ENCODE assay signal across 30 cellular contexts in the genomic region with DNA sequence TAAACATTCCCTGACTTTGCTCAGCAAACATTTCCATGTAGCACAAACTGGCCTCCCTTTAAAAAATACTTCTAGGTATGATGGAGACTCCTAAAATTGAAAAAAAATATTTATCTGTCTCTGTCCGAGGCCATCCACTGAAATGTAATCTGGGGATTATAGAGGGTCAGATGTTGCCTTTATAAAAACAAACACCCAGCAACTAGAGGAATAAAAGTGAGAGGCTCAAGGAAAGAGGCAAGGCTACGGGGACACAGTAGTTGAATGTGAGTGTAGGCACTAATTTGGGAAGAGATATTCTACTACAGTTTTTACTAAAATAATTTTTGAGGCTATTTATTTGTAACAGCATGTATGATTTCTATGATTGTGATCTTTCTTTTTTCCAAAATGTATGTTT. TPM values are rescaled to one million over a fixed set of nuclear protein-coding genes. Genes with fewer than 3 reads are reported as not detected.
"Had no signal": no experiment of that assay in that cellular context is flagged by ENCODE, and none has a peak within 500 bp of the region (broad histone marks: within the 10 kb centered on the region; RNA-seq: fewer than 3 reads in every experiment).

No MANE protein-coding gene starts in this region.

- FAIRE-seq: endometrium, frontal cortex had no signal

- ATAC-seq: activated CD4-positive, alpha-beta T cell treated with anti-CD3 and anti-CD28 coated beads for 36 hours; activated naive CD4-positive, alpha-beta T cell treated with anti-CD3 and anti-CD28 coated beads, Interleukin-2, amount 50 U/mL, for 72 hours; left lobe of liver; lower lobe of right lung; natural killer cell treated with Interleukin-12 subunit alpha and Interleukin-12 subunit beta and Interleukin-15 and Interleukin-18, amount 100 ng/mL, for 72 hours; stimulated activated memory B cell treated with anti-CD40 and anti-IgM and Interleukin-4, amounts not matched to agents 10 μg/mL and 1 μg/mL and 100 μg/mL, for 72 hours; stimulated activated naive CD8-positive, alpha-beta T cell treated with anti-CD3 and anti-CD28 coated beads, Interleukin-15, amount 100 ng/mL, for 72 hours had no signal

- H3K27me3 ChIP-seq: colonic mucosa, ovary, sigmoid colon, upper lobe of left lung had no signal

- H3K4me3 ChIP-seq: colonic mucosa, lower lobe of right lung, ovary, prostate gland, sigmoid colon, smooth muscle cell, upper lobe of left lung had no signal

- H3K36me3 ChIP-seq: colonic mucosa, lower lobe of right lung, ovary, prostate gland, sigmoid colon, upper lobe of left lung had no signal

- H3K9me3 ChIP-seq: colonic mucosa, lower lobe of right lung, ovary, prostate gland, sigmoid colon, upper lobe of left lung had no signal

- H3K4me1 ChIP-seq: colonic mucosa, lower lobe of right lung, prostate gland, sigmoid colon, upper lobe of left lung had no signal

- H3K4me2 ChIP-seq: smooth muscle cell had no signal

- H3K27ac ChIP-seq: colonic mucosa, lower lobe of right lung, ovary, prostate gland, sigmoid colon, upper lobe of left lung had no signal

- DNase-seq: activated CD4-positive, alpha-beta T cell treated with anti-CD3 and anti-CD28 coated beads for 36 hours; activated CD4-positive, CD25-positive, alpha-beta regulatory T cell; activated naive CD4-positive, alpha-beta T cell; activated T-cell treated with anti-CD3 and anti-CD28 coated beads for 4 hours; activated T-cell treated with anti-CD3 and anti-CD28 coated beads, Interleukin-2, amount 50 U/mL, for 72 hours; colonic mucosa; effector CD8-positive, alpha-beta T cell; glutamatergic neuron; lower lobe of right lung; ovary; sigmoid colon; stimulated activated CD4-positive, alpha-beta T cell treated with anti-CD3 and anti-CD28 coated beads, Interleukin-1b, Interleukin-23, amount 100 ng/mL, for 48 hours; stimulated activated CD4-positive, alpha-beta T cell treated with anti-CD3 and anti-CD28 coated beads, Interleukin-4, amount 100 ng/mL, for 4 hours; stimulated activated CD8-positive, alpha-beta memory T cell treated with anti-CD3 and anti-CD28 coated beads, Interleukin-4, amount 100 ng/mL, for 48 hours; stimulated activated naive CD8-positive, alpha-beta T cell treated with anti-CD3 and anti-CD28 coated beads, Interleukin-15, amount 100 ng/mL, for 72 hours; substantia nigra; upper lobe of left lung had no signal

RNA-seq across cellular contexts. Expression of a gene that starts 20.7 kb away (rescaled TPM):
- total RNA-seq: activated CD4-positive, alpha-beta T cell treated with anti-CD3 and anti-CD28 coated beads for 36 hours; activated naive CD4-positive, alpha-beta T cell treated with anti-CD3 and anti-CD28 coated beads, Interleukin-2, amount 50 U/mL, for 72 hours; activated T-cell treated with anti-CD3 and anti-CD28 coated beads, Interleukin-2, amount 50 U/mL, for 72 hours; dermis microvascular lymphatic vessel endothelial cell; epithelial cell of proximal tubule; kidney epithelial cell; left lobe of liver; mononuclear cell; natural killer cell treated with Interleukin-12 subunit alpha and Interleukin-12 subunit beta and Interleukin-15 and Interleukin-18, amount 100 ng/mL, for 72 hours; sigmoid colon; smooth muscle cell; T-helper 1 cell treated with Interleukin-12 subunit alpha and Interleukin-12 subunit beta and Interleukin-4 antibody, amounts not matched to agents 30 ng/mL and 1 ng/mL, for 36 hours had no signal
- polyA plus RNA-seq: smooth muscle cell had no signal
